Comparison of ENCODE assay signal across 18 cellular contexts in genomic region chr5:135342227-135342859, GRCh38. TPM values are rescaled to one million over a fixed set of nuclear protein-coding genes. Genes with fewer than 3 reads are reported as not detected.
DNase-seq lines count a peak whose midpoint lies in the region; ATAC-seq and TF ChIP-seq lines count a peak whose summit lies in the region.
"Had no signal": no experiment of that assay in that cellular context is flagged by ENCODE, and none has a peak within 500 bp of the region (broad histone marks: within the 10 kb centered on the region; RNA-seq: fewer than 3 reads in every experiment).

No MANE protein-coding gene starts in this region.

- H3K36me3 ChIP-seq in hepatocyte (replicated peaks; ENCODE audit: insufficient read depth, low read depth) (no peaks in the 10 kb centered on the region), smooth muscle cell (ENCODE audit: low read depth) (no peaks in the 10 kb centered on the region)

- H3K27me3 ChIP-seq in hepatocyte (no peaks in the 10 kb centered on the region), smooth muscle cell (ENCODE audit: low read depth) (no peaks in the 10 kb centered on the region)

- H3K4me1 Mint-ChIP-seq in activated T-cell treated with anti-CD3 and anti-CD28 coated beads, Interleukin-2, amount 50 U/mL, for 72 hours (ENCODE audit: low read depth): no peaks in the 10 kb centered on the region
- H3K4me1 Mint-ChIP-seq: CD14-positive monocyte had no signal

- H3K27me3 Mint-ChIP-seq in activated T-cell treated with anti-CD3 and anti-CD28 coated beads, Interleukin-2, amount 50 U/mL, for 72 hours (ENCODE audit: low read depth): no peaks in the 10 kb centered on the region

- H3K9ac ChIP-seq in smooth muscle cell (ENCODE audit: low read depth): no peak overlapping the region
- H3K9ac ChIP-seq: KMS-11 had no signal

- H3K9me3 Mint-ChIP-seq in activated T-cell treated with anti-CD3 and anti-CD28 coated beads, Interleukin-2, amount 50 U/mL, for 72 hours: no peaks in the 10 kb centered on the region
- H3K9me3 Mint-ChIP-seq: CD14-positive monocyte had no signal

- H3K4me3 ChIP-seq in hepatocyte: no peak overlapping the region
- no peak overlapping the region for H3K4me3 ChIP-seq in smooth muscle cell

- H3K4me2 ChIP-seq in hepatocyte: no peak overlapping the region
- no peak overlapping the region for H3K4me2 ChIP-seq in smooth muscle cell
- H3K4me2 ChIP-seq: KMS-11 had no signal

- no peak for DNase-seq in activated T-cell treated with anti-CD3 and anti-CD28 coated beads, Interleukin-2, amount 50 U/mL, for 72 hours
- no peak for DNase-seq in activated T-cell treated with anti-CD3 and anti-CD28 coated beads, Interleukin-2, amount 50 U/mL, for 1 hour
- DNase-seq in hepatocyte (ENCODE audit: low spot score) (no peak), smooth muscle cell (lab: John Stamatoyannopoulos, UW; ENCODE audit: unreplicated experiment) (no peak), NCI-H1417 (lab: John Stamatoyannopoulos, UW) (no peak), DMS114 treated with DMSO at 0.1 percent for 48 hours (lab: John Stamatoyannopoulos, UW; ENCODE audit: unreplicated experiment) (no peak)
- DNase-seq: AML-193, DMS 273 treated with DMSO at 0.1 percent for 48 hours, GF-D8, NCI-H1048, NCI-H146, NCI-H2081, NCI-H510A treated with DMSO at 0.1 percent for 48 hours, NCI-H82, PC-3 had no signal

- TF ChIP-seq CTCF in hepatocyte (IDR thresholded peaks at IDR 0.05; ENCODE audit: poor library complexity) (no peak), smooth muscle cell (IDR thresholded peaks at IDR 0.05; ENCODE audit: borderline replicate concordance, insufficient read depth, poor library complexity, severe bottlenecking) (no peak)

- no peaks in the 10 kb centered on the region for H4K20me1 ChIP-seq in hepatocyte (ENCODE audit: insufficient read depth, poor library complexity, severe bottlenecking)
- H4K20me1 ChIP-seq in smooth muscle cell (ENCODE audit: low read depth): peaks cover 17% of the 10 kb centered on the region

- peaks cover 2 to 16% of the 10 kb centered on the region in 2 donors for H3K36me3 Mint-ChIP-seq in activated T-cell treated with anti-CD3 and anti-CD28 coated beads, Interleukin-2, amount 50 U/mL, for 72 hours (ENCODE audit: insufficient read depth in 2 of 2)

- H3K79me2 ChIP-seq in hepatocyte (no peaks in the 10 kb centered on the region), smooth muscle cell (ENCODE audit: low read depth) (peaks cover 12% of the 10 kb centered on the region)

- peak overlapping the region; percentile 74 for H3K27ac Mint-ChIP-seq in activated T-cell treated with anti-CD3 and anti-CD28 coated beads, Interleukin-2, amount 50 U/mL, for 72 hours

- no peaks in the 10 kb centered on the region for H3K9me2 ChIP-seq in hepatocyte (replicated peaks; ENCODE audit: insufficient read depth)

- H3K4me1 ChIP-seq in hepatocyte (ENCODE audit: insufficient read depth) (peaks cover 24% of the 10 kb centered on the region), smooth muscle cell (ENCODE audit: low read depth) (no peaks in the 10 kb centered on the region)

- H3K4me3 Mint-ChIP-seq in activated T-cell treated with anti-CD3 and anti-CD28 coated beads, Interleukin-2, amount 50 U/mL, for 72 hours: no peak overlapping the region
- H3K4me3 Mint-ChIP-seq: CD14-positive monocyte had no signal

- H3K9me3 ChIP-seq in hepatocyte (ENCODE audit: low read depth): no peaks in the 10 kb centered on the region
- no peaks in the 10 kb centered on the region for H3K9me3 ChIP-seq in smooth muscle cell (replicated peaks; ENCODE audit: low read depth)

- H3K27ac ChIP-seq in hepatocyte: peak overlapping the region; percentile 59
- H3K27ac ChIP-seq in smooth muscle cell (ENCODE audit: low read depth): peak overlapping the region; percentile 3
- H3K27ac ChIP-seq: KMS-11 had no signal

- no peak overlapping the region for H2AFZ ChIP-seq in hepatocyte
- H2AFZ ChIP-seq in smooth muscle cell (ENCODE audit: low read depth): no peak overlapping the region

- peaks cover 20% of the 10 kb centered on the region for H3F3A ChIP-seq in smooth muscle cell (ENCODE audit: low read depth)

- 90% methylated on average over 6 of the region's 6 CpGs for WGBS in hepatocyte (ENCODE audit: low lambda C conversion rate, missing lambda C conversion rate)
- 97% methylated on average over 6 of the region's 6 CpGs for WGBS in smooth muscle cell (ENCODE audit: low lambda C conversion rate)

- ATAC-seq in activated T-cell treated with anti-CD3 and anti-CD28 coated beads, Interleukin-2, amount 50 U/mL, for 72 hours (replicated peaks in 1 of 2): no peak
- ATAC-seq in GM18868 (IDR thresholded peaks at IDR 0.05; ENCODE audit: unreplicated experiment): peak; percentile 88
- ATAC-seq: PC-3 had no signal

RNA-seq across cellular contexts. Expression of gene MACROH2A1, which starts 56.7 kb away (rescaled TPM):
- total RNA-seq in activated T-cell treated with anti-CD3 and anti-CD28 coated beads, Interleukin-2, amount 50 U/mL, for 72 hours: 100 to 1,000 TPM; 136 to 140 TPM
- 304 and 311 TPM in 2 replicates for total RNA-seq in hepatocyte
- 180 and 198 TPM in 2 replicates for polyA plus RNA-seq in hepatocyte
- total RNA-seq in smooth muscle cell: 349 and 371 TPM in 2 replicates
- polyA plus RNA-seq in smooth muscle cell: 272 and 309 TPM in 2 replicates
